Comparison of ENCODE assay signal across 1 cellular context in genomic region chr1:94580367-94581115, GRCh38.
TF ChIP-seq lines count a peak whose summit lies in the region.

No MANE protein-coding gene starts in this region.

TF ChIP-seq in HCT116, 20 proteins besides CTCF, POLR2A, EP300 and RAD21 (continued from another document):
- TF ChIP-seq REST (IDR thresholded peaks at IDR 0.05; ENCODE audit: low read depth) = no peak
- no peak for TF ChIP-seq SRF (IDR thresholded peaks at IDR 0.05; ENCODE audit: low read depth)
- TF ChIP-seq, protein P1, sequence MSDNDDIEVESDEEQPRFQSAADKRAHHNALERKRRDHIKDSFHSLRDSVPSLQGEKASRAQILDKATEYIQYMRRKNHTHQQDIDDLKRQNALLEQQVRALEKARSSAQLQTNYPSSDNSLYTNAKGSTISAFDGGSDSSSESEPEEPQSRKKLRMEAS (IDR thresholded peaks at IDR 0.05) = no peak
- TF ChIP-seq YY1 (IDR thresholded peaks at IDR 0.05; ENCODE audit: extremely low read depth, insufficient replicate concordance, low read depth, low read length) = no peak
- TF ChIP-seq EZH2phosphoT487 (IDR thresholded peaks at IDR 0.05; ENCODE audit: borderline replicate concordance) = no peak
- TF ChIP-seq ZFX (IDR thresholded peaks at IDR 0.05) = no peak
- no peak for TF ChIP-seq FOSL1 (IDR thresholded peaks at IDR 0.05; ENCODE audit: low read depth)
- TF ChIP-seq SP1 (IDR thresholded peaks at IDR 0.05; ENCODE audit: low read depth) = no peak
- TF ChIP-seq CBX3 (IDR thresholded peaks at IDR 0.05; ENCODE audit: low read depth) = no peak
- no peak for TF ChIP-seq CEBPB (IDR thresholded peaks at IDR 0.05; ENCODE audit: low read depth)
- no peak for TF ChIP-seq EGR1 (IDR thresholded peaks at IDR 0.05; ENCODE audit: low read depth)
- no peak for TF ChIP-seq ZNF274 (IDR thresholded peaks at IDR 0.05; ENCODE audit: low read depth, low read length)
